Comparison of ENCODE assay signal across 15 cellular contexts in the genomic region with DNA sequence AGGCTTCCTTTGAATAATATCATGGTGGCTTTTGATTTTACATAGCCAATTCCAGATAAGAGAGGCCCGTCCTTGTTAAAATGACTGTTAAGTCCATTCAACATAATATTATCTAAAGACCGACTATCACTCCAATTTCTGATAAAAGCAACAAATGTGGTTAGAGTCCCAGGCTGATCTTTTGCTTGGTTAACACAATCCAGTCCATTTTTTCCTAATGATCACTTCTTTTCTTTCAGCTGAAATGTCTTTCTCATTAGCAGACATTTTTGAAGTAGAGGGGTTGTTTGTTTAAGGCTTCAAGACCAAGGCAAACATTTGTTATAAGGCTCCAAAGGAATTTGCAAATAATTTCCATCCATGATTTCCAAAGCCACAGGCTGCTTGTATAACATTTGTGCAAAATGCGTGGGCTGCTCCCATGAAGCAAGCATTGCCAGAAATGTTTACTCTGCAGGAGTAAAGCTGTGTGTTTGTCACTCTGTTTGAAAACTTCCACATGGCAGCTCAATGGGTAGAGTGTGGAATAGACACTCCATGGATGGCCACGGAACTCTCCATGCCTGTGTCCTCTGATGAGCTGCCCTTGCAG.
DNase-seq lines count a peak whose midpoint lies in the region; ATAC-seq and TF ChIP-seq lines count a peak whose summit lies in the region.
"Had no signal": no experiment of that assay in that cellular context is flagged by ENCODE, and none has a peak within 500 bp of the region (broad histone marks: within the 10 kb centered on the region; RNA-seq: fewer than 3 reads in every experiment).

No MANE protein-coding gene starts in this region.

- DNase-seq in M059J (ENCODE audit: low read depth) (peak; percentile 22), cardiac fibroblast (ENCODE audit: low read depth in 2 of 2) (peak; percentile 46 to 71), left kidney (ENCODE audit: low read depth, low spot score) (peak; percentile 75), thyroid gland (no peak), H7 (no peak), COR-L47 (lab: John Stamatoyannopoulos, UW) (no peak)
- DNase-seq: activated CD4-positive, alpha-beta T cell treated with anti-CD3 and anti-CD28 coated beads for 36 hours; activated T-cell treated with anti-CD3 and anti-CD28 coated beads for 4 hours; NCI-H1417; NCI-H524; nephron progenitor cell; stimulated activated naive CD4-positive, alpha-beta T cell treated with Interleukin-2 at 50 U/mL for 16 hours had no signal

- TF ChIP-seq CTCF in cardiac fibroblast (IDR thresholded peaks at IDR 0.05; ENCODE audit: low read depth, low read length) (no peak), thyroid gland (IDR thresholded peaks at IDR 0.05) (no peak)

- peak overlapping the region; percentile 7 to 30 (median 18) for H3K27ac ChIP-seq in thyroid gland

- intact Hi-C loops in thyroid gland (cut with DNase I), result no loop called here

- H3K36me3 ChIP-seq in thyroid gland (no peaks in the 10 kb centered on the region), H7 (replicated peaks; ENCODE audit: control insufficient read depth, insufficient read depth, low read length) (no peaks in the 10 kb centered on the region)

- no peak overlapping the region for H3K4me3 ChIP-seq in cardiac fibroblast (replicated peaks in 1 of 2; ENCODE audit: low read depth in 2 of 2, low read length in 2 of 2)
- no peak overlapping the region for H3K4me3 ChIP-seq in thyroid gland (replicated peaks in 1 of 3)
- H3K4me3 ChIP-seq in H7 (ENCODE audit: insufficient read depth, low read depth, low read length), result no peak overlapping the region
- H3K4me3 ChIP-seq: K562 had no signal

- H3K9me3 ChIP-seq in thyroid gland, result no peaks in the 10 kb centered on the region

- no peaks in the 10 kb centered on the region for H3K27me3 ChIP-seq in thyroid gland
- H3K27me3 ChIP-seq in H7 (ENCODE audit: control insufficient read depth, insufficient read depth, low read length), result no peaks in the 10 kb centered on the region; the same call in 1 of the 2 replicates

- TF ChIP-seq POLR2A in thyroid gland (IDR thresholded peaks at IDR 0.05), result no peak

- ATAC-seq in HG02588 (IDR thresholded peaks at IDR 0.05; ENCODE audit: unreplicated experiment) (no peak), GM18867 (IDR thresholded peaks at IDR 0.05; ENCODE audit: unreplicated experiment) (no peak)
- ATAC-seq: activated CD4-positive, alpha-beta T cell treated with anti-CD3 and anti-CD28 coated beads for 36 hours; K562 had no signal

- peaks cover 0 to 17% of the 10 kb centered on the region in 2 donors for H3K4me1 ChIP-seq in thyroid gland

- WGBS in thyroid gland, 2 donors, result 44 to 49% methylated on average over 4 of the region's 4 CpGs

Comparison
In these comparisons a context has a peak if more than half of its experiments do, and no peak if none do; other contexts are left out.
1. DNase-seq: peak in M059J (single experiment), cardiac fibroblast (2 of 2) and left kidney (single experiment); none in thyroid gland (0 of 2), H7 (single experiment) and COR-L47 (single experiment).